8 cellular contexts compared by ENCODE assay signal in the genomic region with DNA sequence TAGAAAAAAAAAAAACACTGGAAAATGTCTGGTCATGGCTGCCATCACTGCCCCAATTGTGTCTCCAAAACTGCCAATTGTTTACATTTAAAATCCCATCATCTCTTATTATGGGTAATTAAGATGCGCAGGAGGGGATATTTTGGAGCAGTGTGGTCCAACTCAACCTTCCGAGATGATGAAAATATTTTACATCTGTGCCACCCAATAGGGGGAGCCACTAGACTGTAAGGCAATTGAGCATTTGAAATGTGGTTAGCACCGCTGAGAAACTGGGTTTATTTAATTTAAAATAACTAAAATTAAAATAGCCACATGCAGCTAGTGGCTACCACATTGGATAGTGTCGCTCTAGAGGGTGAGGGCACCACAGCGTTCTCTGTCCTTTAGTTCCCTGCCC. TPM values are rescaled to one million over a fixed set of nuclear protein-coding genes. Genes with fewer than 3 reads are reported as not detected.
DNase-seq lines count a peak whose midpoint lies in the region; ATAC-seq and TF ChIP-seq lines count a peak whose summit lies in the region.

No MANE protein-coding gene starts in this region.

- intact Hi-C loops in natural killer cell (cut with micrococcal nuclease): loop anchor here (1.0 kb wide), 1 partner anchor 140 kb away; the partner anchor contains the start of gene RNF43
- intact Hi-C loops in upper lobe of right lung (cut with DNase I): no loop called here

- H3K36me3 ChIP-seq in upper lobe of right lung: no peaks in the 10 kb centered on the region

- H3K4me1 ChIP-seq in upper lobe of right lung: no peaks in the 10 kb centered on the region

- H3K4me3 ChIP-seq in epithelial cell of proximal tubule (ENCODE audit: low read depth, low read length) (no peak overlapping the region), upper lobe of right lung (no peak overlapping the region)

- no peaks in the 10 kb centered on the region for H3K9me3 ChIP-seq in upper lobe of right lung

- no peak for DNase-seq in natural killer cell
- DNase-seq in natural killer cell treated with Interleukin-12 subunit alpha and Interleukin-12 subunit beta and Interleukin-15 and Interleukin-18, amount 100 ng/mL, for 72 hours (ENCODE audit: low spot score): no peak
- DNase-seq in NCI-H1694 treated with DMSO at 0.1 percent for 48 hours (lab: John Stamatoyannopoulos, UW): peak; percentile 33
- no peak for DNase-seq in epithelial cell of proximal tubule (ENCODE audit: low read depth)
- no peak for DNase-seq in upper lobe of right lung
- no peak for DNase-seq in NCI-H2196 (lab: John Stamatoyannopoulos, UW; ENCODE audit: unreplicated experiment)

- H3K9me3 Mint-ChIP-seq in natural killer cell: no peaks in the 10 kb centered on the region
- no peaks in the 10 kb centered on the region for H3K9me3 Mint-ChIP-seq in natural killer cell treated with Interleukin-12 subunit alpha and Interleukin-12 subunit beta and Interleukin-15 and Interleukin-18, amount 100 ng/mL, for 72 hours

- ATAC-seq in natural killer cell (peak in 2 of 3 donors; percentile 34 to 48), upper lobe of right lung (no peak), GM19463 (IDR thresholded peaks at IDR 0.05; ENCODE audit: unreplicated experiment) (no peak), GM18867 (IDR thresholded peaks at IDR 0.05; ENCODE audit: unreplicated experiment) (no peak)
- no peak for ATAC-seq in natural killer cell treated with Interleukin-12 subunit alpha and Interleukin-12 subunit beta and Interleukin-15 and Interleukin-18, amount 100 ng/mL, for 72 hours

- H3K4me1 Mint-ChIP-seq in natural killer cell: peaks cover 5 to 10% of the 10 kb centered on the region in 2 donors
- H3K4me1 Mint-ChIP-seq in natural killer cell treated with Interleukin-12 subunit alpha and Interleukin-12 subunit beta and Interleukin-15 and Interleukin-18, amount 100 ng/mL, for 72 hours (ENCODE audit: low read depth in 2 of 2): peaks cover 4 to 8% of the 10 kb centered on the region in 2 donors

- H3K27ac Mint-ChIP-seq in natural killer cell: no peak overlapping the region
- no peak overlapping the region for H3K27ac Mint-ChIP-seq in natural killer cell treated with Interleukin-12 subunit alpha and Interleukin-12 subunit beta and Interleukin-15 and Interleukin-18, amount 100 ng/mL, for 72 hours

- H3K4me3 Mint-ChIP-seq in natural killer cell: no peak overlapping the region
- no peak overlapping the region for H3K4me3 Mint-ChIP-seq in natural killer cell treated with Interleukin-12 subunit alpha and Interleukin-12 subunit beta and Interleukin-15 and Interleukin-18, amount 100 ng/mL, for 72 hours

- H3K27me3 Mint-ChIP-seq in natural killer cell (ENCODE audit: low read depth in 2 of 2): peaks cover 8 to 18% of the 10 kb centered on the region in 2 donors
- H3K27me3 Mint-ChIP-seq in natural killer cell treated with Interleukin-12 subunit alpha and Interleukin-12 subunit beta and Interleukin-15 and Interleukin-18, amount 100 ng/mL, for 72 hours: peaks cover 0 to 19% of the 10 kb centered on the region in 2 donors

- H3K27me3 ChIP-seq in upper lobe of right lung: no peaks in the 10 kb centered on the region

- no peak overlapping the region for H3K27ac ChIP-seq in upper lobe of right lung

- peak; percentile 46 for TF ChIP-seq CTCF in natural killer cell (IDR thresholded peaks at IDR 0.05)
- peak; percentile 60 for TF ChIP-seq CTCF in epithelial cell of proximal tubule (conservative IDR thresholded peaks at IDR 0.05; ENCODE audit: low read depth, low read length)
- TF ChIP-seq CTCF in upper lobe of right lung (IDR thresholded peaks at IDR 0.05): peak; percentile 47

- H3K36me3 Mint-ChIP-seq in natural killer cell: no peaks in the 10 kb centered on the region
- no peaks in the 10 kb centered on the region for H3K36me3 Mint-ChIP-seq in natural killer cell treated with Interleukin-12 subunit alpha and Interleukin-12 subunit beta and Interleukin-15 and Interleukin-18, amount 100 ng/mL, for 72 hours

RNA-seq across cellular contexts. Expression of gene MPO, which starts 3.6 kb away (rescaled TPM):
- total RNA-seq in natural killer cell (1 to 10 TPM in 2 of 3 donors, not detected in 1; 1.8 to 1.9 TPM), epithelial cell of proximal tubule (not detected in 2 replicates), upper lobe of right lung (0.35 TPM)
- not detected for total RNA-seq in natural killer cell treated with Interleukin-12 subunit alpha and Interleukin-12 subunit beta and Interleukin-15 and Interleukin-18, amount 100 ng/mL, for 72 hours

RNA-seq across cellular contexts. Expression of gene LPO, which starts 38.7 kb away (rescaled TPM):
- not detected for total RNA-seq in natural killer cell
- total RNA-seq in natural killer cell treated with Interleukin-12 subunit alpha and Interleukin-12 subunit beta and Interleukin-15 and Interleukin-18, amount 100 ng/mL, for 72 hours: not detected
- total RNA-seq in epithelial cell of proximal tubule: not detected in 2 replicates
- not detected for total RNA-seq in upper lobe of right lung

RNA-seq across cellular contexts. Expression of gene TSPOAP1, which starts 51.5 kb away (rescaled TPM):
- total RNA-seq in natural killer cell: 100 to 1,000 TPM; 176 to 282 (median 246) TPM
- 10 to 100 TPM; 54.0 to 82.3 TPM for total RNA-seq in natural killer cell treated with Interleukin-12 subunit alpha and Interleukin-12 subunit beta and Interleukin-15 and Interleukin-18, amount 100 ng/mL, for 72 hours
- total RNA-seq in epithelial cell of proximal tubule: 0.87 and 3.5 TPM in 2 replicates
- 21.0 TPM for total RNA-seq in upper lobe of right lung

RNA-seq across cellular contexts. Expression of gene MKS1, which starts 58.1 kb away (rescaled TPM):
- 10 to 100 TPM in 1 of 3 donors, 1 to 10 TPM in 2; 4.5 to 10.7 (median 8.5) TPM for total RNA-seq in natural killer cell
- 10 to 100 TPM; 13.2 to 20.2 TPM for total RNA-seq in natural killer cell treated with Interleukin-12 subunit alpha and Interleukin-12 subunit beta and Interleukin-15 and Interleukin-18, amount 100 ng/mL, for 72 hours
- total RNA-seq in epithelial cell of proximal tubule: 10.9 and 16.1 TPM in 2 replicates
- 15.9 TPM for total RNA-seq in upper lobe of right lung

Comparison
In these comparisons a context has a peak if more than half of its experiments do, and no peak if none do; other contexts are left out.
1. ATAC-seq: peak in natural killer cell (2 of 3); none in natural killer cell treated with Interleukin-12 subunit alpha and Interleukin-12 subunit beta and Interleukin-15 and Interleukin-18, amount 100 ng/mL, for 72 hours (0 of 2), upper lobe of right lung (single experiment), GM19463 (single experiment) and GM18867 (single experiment).
2. Peak in every context shown above with its lines, with median percentiles within 50 percentile points of each other: CTCF ChIP-seq.